ENCODE assay signal across 21 cellular contexts in the genomic region with DNA sequence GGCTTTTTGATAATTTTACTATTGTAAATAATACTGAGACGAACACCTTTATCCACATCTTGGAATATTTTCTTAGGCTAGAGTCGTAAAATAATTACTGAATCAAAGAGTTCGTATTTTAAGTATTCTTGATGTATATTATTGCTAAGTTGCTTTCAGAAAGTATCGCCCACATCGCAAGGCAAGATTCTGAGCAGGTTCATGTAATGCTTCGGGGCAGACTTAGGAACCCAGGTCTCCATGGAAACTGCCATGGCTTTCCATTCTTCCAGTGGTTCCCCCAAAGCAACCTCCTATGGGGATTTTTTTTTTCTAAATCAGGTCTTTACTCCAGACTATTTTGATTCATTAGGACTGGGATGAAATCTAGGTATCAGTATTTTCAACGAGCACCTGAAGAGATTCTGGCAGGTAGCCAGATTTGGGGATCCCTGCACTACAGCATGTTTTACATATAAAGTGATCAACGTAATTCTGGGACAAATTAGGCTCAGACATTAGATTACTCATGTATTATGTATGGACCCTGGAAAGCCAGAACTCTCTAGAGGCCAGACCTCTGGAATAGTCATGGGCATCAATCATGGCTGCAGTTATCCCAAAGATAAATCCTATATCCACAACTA.
"Had no signal": no experiment of that assay in that cellular context is flagged by ENCODE, and none has a peak within 500 bp of the region (broad histone marks: within the 10 kb centered on the region; RNA-seq: fewer than 3 reads in every experiment).

No MANE protein-coding gene starts in this region.

- DNase-seq: activated CD4-positive, alpha-beta T cell treated with anti-CD3 and anti-CD28 coated beads, Interleukin-2, amount 10 ng/mL, durations not matched to agents 7 days and 5 days; activated CD4-positive, CD25-positive, alpha-beta regulatory T cell treated with anti-CD3 and anti-CD28 coated beads, Interleukin-2, amount 50 U/mL, for 72 hours; activated CD8-positive, alpha-beta memory T cell treated with anti-CD3 and anti-CD28 coated beads, Interleukin-2, amount 10 ng/mL, durations not matched to agents 7 days and 5 days; activated CD8-positive, alpha-beta T cell treated with anti-CD3 and anti-CD28 coated beads for 36 hours; activated gamma-delta T cell; activated naive CD4-positive, alpha-beta T cell treated with anti-CD3 and anti-CD28 coated beads, Interleukin-2, amount 50 U/mL, for 16 hours; activated naive CD8-positive, alpha-beta T cell treated with anti-CD3 and anti-CD28 coated beads, Interleukin-2, amount 50 U/mL, for 24 hours; activated T-cell treated with anti-CD3 and anti-CD28 coated beads for 4 hours; anterior cingulate cortex; body of pancreas; dermis blood vessel endothelial cell; effector CD8-positive, alpha-beta T cell; erythroblast; foreskin keratinocyte; lower lobe of right lung; mesendoderm; mucosa of descending colon; small intestine; stimulated activated CD4-positive, alpha-beta T cell treated with anti-CD3 and anti-CD28 coated beads, Interleukin-2, amount 100 ng/mL, for 24 hours; stimulated activated naive CD8-positive, alpha-beta T cell treated with anti-CD3 and anti-CD28 coated beads, Interleukin-15, amount 100 ng/mL, for 72 hours; tibial artery had no signal

- H3K4me3 ChIP-seq: body of pancreas, lower lobe of right lung, mucosa of descending colon, tibial artery had no signal
